ENCODE assay signal across 5 cellular contexts in the genomic region with DNA sequence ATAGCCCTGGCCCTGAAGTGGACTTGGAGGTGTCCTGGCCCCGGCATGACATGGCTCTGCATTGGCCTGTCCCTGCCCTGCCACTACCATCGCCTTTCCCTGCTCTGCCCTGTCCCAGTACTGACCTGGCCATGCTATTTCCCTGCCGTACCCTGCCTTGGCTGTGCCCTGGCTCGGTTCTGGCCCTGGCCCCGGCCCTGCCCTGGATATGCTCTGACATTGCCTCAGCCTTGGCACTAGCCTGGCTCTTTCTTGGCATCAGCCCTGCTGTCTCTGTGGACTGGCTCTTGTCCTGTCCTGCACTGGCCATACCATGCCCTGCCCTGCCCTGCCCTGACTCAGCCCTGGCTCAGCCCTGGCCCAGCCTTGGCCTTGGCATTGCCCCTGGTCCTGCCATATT.
A peak's percentile ranks its signal among the peaks of the same experiment; 100 is the strongest.
DNase-seq lines count a peak whose midpoint lies in the region; ATAC-seq and TF ChIP-seq lines count a peak whose summit lies in the region.
"Not testable (repeated sequence)": the region's sequence is repeated elsewhere in the genome, so short reads cannot be mapped to it uniquely, and the experiment has no call there.

No MANE protein-coding gene starts in this region.

- H3K4me3 ChIP-seq in heart right ventricle = not testable (repeated sequence)

- not testable (repeated sequence) for H3K4me3 Mint-ChIP-seq in MCF 10A (ENCODE audit: unreplicated experiment)

- BruUV-seq in MCF 10A (replicated peaks; lab: Mats Ljungman, UMichigan) = not testable (repeated sequence)

- CTCF ChIA-PET in MCF 10A (lab: Yijun Ruan, JAX) = not testable (repeated sequence)

- H3K4me1 ChIP-seq in heart right ventricle = not testable (repeated sequence)

- peak; percentile 1 for DNase-seq in MCF 10A (ENCODE audit: unreplicated experiment)
- peak; percentile 60 for DNase-seq in Right ventricle myocardium superior
- DNase-seq in heart right ventricle = peak; percentile 27 to 31
- peak; percentile 50 for DNase-seq in left lobe of liver (ENCODE audit: low spot score)
- peak; percentile 79 for DNase-seq in mesenteric fat pad (ENCODE audit: low spot score)

- POLR2A ChIA-PET in MCF 10A (lab: Yijun Ruan, JAX) = not testable (repeated sequence)

- H3K9me3 Mint-ChIP-seq in MCF 10A (ENCODE audit: unreplicated experiment) = not testable (repeated sequence)

- H3K36me3 ChIP-seq in heart right ventricle = not testable (repeated sequence)

- not testable (repeated sequence) for H3K27me3 ChIP-seq in heart right ventricle

- intact Hi-C loops in MCF 10A (cut with micrococcal nuclease); Right ventricle myocardium superior (cut with DNase I); heart right ventricle (cut with DNase I): not testable (repeated sequence)

- not testable (repeated sequence) for TF ChIP-seq CTCF in MCF 10A (IDR thresholded peaks at IDR 0.05; ENCODE audit: unreplicated experiment); heart right ventricle (IDR thresholded peaks at IDR 0.05)

- not testable (repeated sequence) for H3K27me3 Mint-ChIP-seq in MCF 10A (ENCODE audit: insufficient read depth, unreplicated experiment)

- not testable (repeated sequence) for H3K9me3 ChIP-seq in heart right ventricle

- H3K36me3 Mint-ChIP-seq in MCF 10A (ENCODE audit: insufficient read depth, unreplicated experiment) = not testable (repeated sequence)

- H3K4me1 Mint-ChIP-seq in MCF 10A (ENCODE audit: insufficient read depth, unreplicated experiment) = not testable (repeated sequence)

- not testable (repeated sequence) for H3K27ac Mint-ChIP-seq in MCF 10A (ENCODE audit: low read depth, unreplicated experiment)

- H3K27ac ChIP-seq in heart right ventricle = not testable (repeated sequence)

- ATAC-seq in Right ventricle myocardium superior (ENCODE audit: poor library complexity); heart right ventricle; left lobe of liver: not testable (repeated sequence)

- 65 to 74% methylated on average over 5 of the region's 5 CpGs for WGBS in heart right ventricle, 2 donors

Comparison
In these comparisons a context has a peak if more than half of its experiments do, and no peak if none do; other contexts are left out.
1. DNase-seq: peak in every context shown above with its lines; median percentile 79 in mesenteric fat pad; 60 in Right ventricle myocardium superior; 50 in left lobe of liver; 29 in heart right ventricle; 1 in MCF 10A.